ENCODE assay signal across 8 cellular contexts in genomic region chr1:16905112-16905855, GRCh38. TPM values are rescaled to one million over a fixed set of nuclear protein-coding genes. Genes with fewer than 3 reads are reported as not detected.
DNase-seq lines count a peak whose midpoint lies in the region; ATAC-seq and TF ChIP-seq lines count a peak whose summit lies in the region.

No MANE protein-coding gene starts in this region.

- intact Hi-C loops in left ventricle myocardium superior (cut with micrococcal nuclease) = no loop called here

- no peaks in the 10 kb centered on the region for H3K36me3 Mint-ChIP-seq in activated naive CD8-positive, alpha-beta T cell treated with anti-CD3 and anti-CD28 coated beads for 36 hours
- H3K36me3 Mint-ChIP-seq in osteocyte (ENCODE audit: unreplicated experiment) = no peaks in the 10 kb centered on the region

- TF ChIP-seq CTCF in GM20000 (IDR thresholded peaks at IDR 0.05; ENCODE audit: extremely low read depth, missing control alignments) (no peak), retinal pigment epithelial cell (conservative IDR thresholded peaks at IDR 0.05; ENCODE audit: low read depth, low read length) (no peak), osteocyte (IDR thresholded peaks at IDR 0.05) (no peak)

- H3K9me3 Mint-ChIP-seq in activated naive CD8-positive, alpha-beta T cell treated with anti-CD3 and anti-CD28 coated beads for 36 hours = peaks cover 2% of the 10 kb centered on the region
- no peaks in the 10 kb centered on the region for H3K9me3 Mint-ChIP-seq in osteocyte (ENCODE audit: unreplicated experiment)

- peak overlapping the region; percentile 78 for H3K4me3 ChIP-seq in retinal pigment epithelial cell (ENCODE audit: low read length)

- H3K27ac Mint-ChIP-seq in activated naive CD8-positive, alpha-beta T cell treated with anti-CD3 and anti-CD28 coated beads for 36 hours = no peak overlapping the region
- no peak overlapping the region for H3K27ac Mint-ChIP-seq in osteocyte (ENCODE audit: unreplicated experiment)

- ATAC-seq in HG03521 (IDR thresholded peaks at IDR 0.05; ENCODE audit: unreplicated experiment) (peak; percentile 65), left ventricle myocardium superior (peak; percentile 85)

- DNase-seq in ELF-1 (ENCODE audit: low read depth, low spot score) = peak; percentile 81
- peak; percentile 79 for DNase-seq in GM20000 (ENCODE audit: low spot score)
- DNase-seq in NOMO-1 (lab: John Stamatoyannopoulos, UW; ENCODE audit: unreplicated experiment in 2 of 2) = peak; percentile 61 to 87
- peak; percentile 65 for DNase-seq in activated naive CD8-positive, alpha-beta T cell treated with anti-CD3 and anti-CD28 coated beads for 36 hours
- no peak for DNase-seq in left ventricle myocardium superior
- peak; percentile 63 for DNase-seq in retinal pigment epithelial cell (ENCODE audit: low read depth)
- DNase-seq in osteocyte (ENCODE audit: extremely low spot score, unreplicated experiment) = no peak

- peaks cover 23% of the 10 kb centered on the region for H3K4me1 Mint-ChIP-seq in activated naive CD8-positive, alpha-beta T cell treated with anti-CD3 and anti-CD28 coated beads for 36 hours
- peaks cover 16% of the 10 kb centered on the region for H3K4me1 Mint-ChIP-seq in osteocyte (ENCODE audit: unreplicated experiment)

- H3K4me3 Mint-ChIP-seq in activated naive CD8-positive, alpha-beta T cell treated with anti-CD3 and anti-CD28 coated beads for 36 hours = no peak overlapping the region
- no peak overlapping the region for H3K4me3 Mint-ChIP-seq in osteocyte (ENCODE audit: unreplicated experiment)

- no peaks in the 10 kb centered on the region for H3K27me3 Mint-ChIP-seq in activated naive CD8-positive, alpha-beta T cell treated with anti-CD3 and anti-CD28 coated beads for 36 hours
- no peaks in the 10 kb centered on the region for H3K27me3 Mint-ChIP-seq in osteocyte (ENCODE audit: unreplicated experiment)

RNA-seq across cellular contexts. Expression of gene RNU1-2, which starts 9.5 kb away (rescaled TPM):
- total RNA-seq in activated naive CD8-positive, alpha-beta T cell treated with anti-CD3 and anti-CD28 coated beads for 36 hours = 100 to 1,000 TPM; 874 to 961 TPM
- total RNA-seq in left ventricle myocardium superior (4,234 TPM), osteocyte (2,650 and 2,859 TPM in 2 replicates)

RNA-seq across cellular contexts. Expression of gene CROCC, which starts 16.4 kb away (rescaled TPM):
- 10 to 100 TPM; 24.7 to 26.3 TPM for total RNA-seq in activated naive CD8-positive, alpha-beta T cell treated with anti-CD3 and anti-CD28 coated beads for 36 hours
- 7.9 TPM for total RNA-seq in left ventricle myocardium superior
- total RNA-seq in osteocyte = 31.4 and 34.5 TPM in 2 replicates

Comparison
In these comparisons a context has a peak if more than half of its experiments do, and no peak if none do; other contexts are left out.
1. DNase-seq: peak in ELF-1 (single experiment), GM20000 (single experiment), NOMO-1 (2 of 2), activated naive CD8-positive, alpha-beta T cell treated with anti-CD3 and anti-CD28 coated beads for 36 hours (single experiment) and retinal pigment epithelial cell (single experiment); none in left ventricle myocardium superior (single experiment) and osteocyte (single experiment).